Comparison of ENCODE assay signal across 36 cellular contexts in genomic region chr1:166111430-166111829, GRCh38. TPM values are rescaled to one million over a fixed set of nuclear protein-coding genes. Genes with fewer than 3 reads are reported as not detected.
"Had no signal": no experiment of that assay in that cellular context is flagged by ENCODE, and none has a peak within 500 bp of the region (broad histone marks: within the 10 kb centered on the region; RNA-seq: fewer than 3 reads in every experiment).

No MANE protein-coding gene starts in this region.

- H3K36me3 Mint-ChIP-seq: activated CD8-positive, alpha-beta memory T cell treated with anti-CD3 and anti-CD28 coated beads, Interleukin-2, amount 10 ng/mL, durations not matched to agents 7 days and 5 days; activated naive CD4-positive, alpha-beta T cell treated with anti-CD3 and anti-CD28 coated beads, Interleukin-2, amount 10 ng/mL, durations not matched to agents 7 days and 5 days; activated naive CD4-positive, alpha-beta T cell treated with anti-CD3 and anti-CD28 coated beads, Interleukin-2, amount 50 U/mL, for 24 hours; activated naive CD8-positive, alpha-beta T cell; activated naive CD8-positive, alpha-beta T cell treated with anti-CD3 and anti-CD28 coated beads, Interleukin-2, amount 10 ng/mL, durations not matched to agents 7 days and 5 days; brain had no signal

- H3K4me3 Mint-ChIP-seq: activated B cell treated with CpG ODN at 0.5 μM for 24 hours; activated CD4-positive, alpha-beta memory T cell treated with anti-CD3 and anti-CD28 coated beads, Interleukin-2, amount 10 ng/mL, durations not matched to agents 7 days and 5 days; activated CD4-positive, alpha-beta T cell treated with anti-CD3 and anti-CD28 coated beads, Interleukin-2, amount 10 ng/mL, durations not matched to agents 7 days and 5 days; activated CD8-positive, alpha-beta memory T cell treated with anti-CD3 and anti-CD28 coated beads, Interleukin-2, amount 10 ng/mL, durations not matched to agents 7 days and 5 days; activated CD8-positive, alpha-beta T cell treated with anti-CD3 and anti-CD28 coated beads, Interleukin-2, amount 10 ng/mL, durations not matched to agents 7 days and 5 days; activated naive CD4-positive, alpha-beta T cell treated with anti-CD3 and anti-CD28 coated beads, Interleukin-2, amount 10 ng/mL, durations not matched to agents 7 days and 5 days; activated naive CD4-positive, alpha-beta T cell treated with anti-CD3 and anti-CD28 coated beads, Interleukin-2, amount 50 U/mL, for 24 hours; activated naive CD8-positive, alpha-beta T cell; activated naive CD8-positive, alpha-beta T cell treated with anti-CD3 and anti-CD28 coated beads, Interleukin-2, amount 10 ng/mL, durations not matched to agents 7 days and 5 days; activated naive CD8-positive, alpha-beta T cell treated with anti-CD3 and anti-CD28 coated beads, Interleukin-2, amount 50 U/mL, for 24 hours; activated T-cell treated with anti-CD3 and anti-CD28 coated beads, Interleukin-2, amount 50 U/mL, for 24 hours; brain; central memory CD8-positive, alpha-beta T cell; T-helper 1 cell treated with Interleukin-12 subunit alpha and Interleukin-12 subunit beta and Interleukin-4 antibody, amounts not matched to agents 30 μg/mL and 1 μg/mL, for 36 hours; T-helper 2 cell treated with Interferon-gamma antibody and Interleukin-4, amounts not matched to agents 5 μg/mL and 100 μg/mL, for 36 hours had no signal

- H3K4me3 ChIP-seq: ascending aorta, cardiac muscle cell had no signal

- H3K9me3 ChIP-seq: ascending aorta had no signal

- ATAC-seq: activated CD8-positive, alpha-beta memory T cell treated with anti-CD3 and anti-CD28 coated beads, Interleukin-2, amount 10 ng/mL, durations not matched to agents 7 days and 5 days; activated CD8-positive, alpha-beta T cell treated with anti-CD3 and anti-CD28 coated beads, Interleukin-2, amount 10 ng/mL, durations not matched to agents 7 days and 5 days; activated naive CD8-positive, alpha-beta T cell treated with anti-CD3 and anti-CD28 coated beads, Interleukin-2, amount 50 U/mL, for 24 hours had no signal

- FAIRE-seq: bronchial epithelial cell, TTC549 had no signal

- H3K9me3 Mint-ChIP-seq: activated B cell treated with CpG ODN at 0.5 μM for 24 hours; activated CD4-positive, alpha-beta memory T cell treated with anti-CD3 and anti-CD28 coated beads, Interleukin-2, amount 10 ng/mL, durations not matched to agents 7 days and 5 days; activated CD4-positive, alpha-beta T cell treated with anti-CD3 and anti-CD28 coated beads, Interleukin-2, amount 10 ng/mL, durations not matched to agents 7 days and 5 days; activated naive CD4-positive, alpha-beta T cell treated with anti-CD3 and anti-CD28 coated beads, Interleukin-2, amount 10 ng/mL, durations not matched to agents 7 days and 5 days; activated naive CD4-positive, alpha-beta T cell treated with anti-CD3 and anti-CD28 coated beads, Interleukin-2, amount 50 U/mL, for 24 hours; activated naive CD8-positive, alpha-beta T cell treated with anti-CD3 and anti-CD28 coated beads, Interleukin-2, amount 10 ng/mL, durations not matched to agents 7 days and 5 days; activated naive CD8-positive, alpha-beta T cell treated with anti-CD3 and anti-CD28 coated beads, Interleukin-2, amount 50 U/mL, for 24 hours; activated T-cell treated with anti-CD3 and anti-CD28 coated beads, Interleukin-2, amount 50 U/mL, for 24 hours; activated T-helper 2 cell treated with anti-CD3 and anti-CD28 coated beads, Interferon-gamma antibody, Interleukin-2, Interleukin-4, amounts not matched to agents 10 μg/mL and 5 μg/mL and 100 μg/mL, durations not matched to agents 14 hours and 24 hours and 36 hours; T-helper 1 cell treated with Interleukin-12 subunit alpha and Interleukin-12 subunit beta and Interleukin-4 antibody, amounts not matched to agents 30 μg/mL and 1 μg/mL, for 36 hours; T-helper 2 cell treated with Interferon-gamma antibody and Interleukin-4, amounts not matched to agents 5 μg/mL and 100 μg/mL, for 36 hours had no signal

- H3K27me3 ChIP-seq: ascending aorta, cardiac muscle cell had no signal

- H3K27ac ChIP-seq: ascending aorta, cardiac muscle cell, VCaP had no signal

- H3K27ac Mint-ChIP-seq: activated B cell treated with CpG ODN at 0.5 μM for 24 hours; activated CD4-positive, alpha-beta memory T cell treated with anti-CD3 and anti-CD28 coated beads, Interleukin-2, amount 10 ng/mL, durations not matched to agents 7 days and 5 days; activated CD4-positive, alpha-beta T cell treated with anti-CD3 and anti-CD28 coated beads, Interleukin-2, amount 10 ng/mL, durations not matched to agents 7 days and 5 days; activated CD8-positive, alpha-beta memory T cell treated with anti-CD3 and anti-CD28 coated beads, Interleukin-2, amount 10 ng/mL, durations not matched to agents 7 days and 5 days; activated CD8-positive, alpha-beta T cell treated with anti-CD3 and anti-CD28 coated beads, Interleukin-2, amount 10 ng/mL, durations not matched to agents 7 days and 5 days; activated naive CD4-positive, alpha-beta T cell treated with anti-CD3 and anti-CD28 coated beads, Interleukin-2, amount 10 ng/mL, durations not matched to agents 7 days and 5 days; activated naive CD4-positive, alpha-beta T cell treated with anti-CD3 and anti-CD28 coated beads, Interleukin-2, amount 50 U/mL, for 24 hours; activated naive CD8-positive, alpha-beta T cell; activated naive CD8-positive, alpha-beta T cell treated with anti-CD3 and anti-CD28 coated beads, Interleukin-2, amount 10 ng/mL, durations not matched to agents 7 days and 5 days; activated naive CD8-positive, alpha-beta T cell treated with anti-CD3 and anti-CD28 coated beads, Interleukin-2, amount 50 U/mL, for 24 hours; activated T-cell treated with anti-CD3 and anti-CD28 coated beads, Interleukin-2, amount 50 U/mL, for 24 hours; activated T-helper 2 cell treated with anti-CD3 and anti-CD28 coated beads, Interferon-gamma antibody, Interleukin-2, Interleukin-4, amounts not matched to agents 10 μg/mL and 5 μg/mL and 100 μg/mL, durations not matched to agents 14 hours and 24 hours and 36 hours; brain; T-helper 1 cell treated with Interleukin-12 subunit alpha and Interleukin-12 subunit beta and Interleukin-4 antibody, amounts not matched to agents 30 μg/mL and 1 μg/mL, for 36 hours; T-helper 2 cell treated with Interferon-gamma antibody and Interleukin-4, amounts not matched to agents 5 μg/mL and 100 μg/mL, for 36 hours had no signal

- H3K36me3 ChIP-seq: ascending aorta, cardiac muscle cell had no signal

- H3K4me1 ChIP-seq: ascending aorta had no signal

- DNase-seq: activated B cell treated with CpG ODN at 0.5 μM for 24 hours; activated CD4-positive, alpha-beta memory T cell treated with anti-CD3 and anti-CD28 coated beads, Interleukin-2, amount 10 ng/mL, durations not matched to agents 7 days and 5 days; activated CD4-positive, alpha-beta T cell treated with anti-CD3 and anti-CD28 coated beads for 48 hours; activated CD4-positive, alpha-beta T cell treated with anti-CD3 and anti-CD28 coated beads, Interleukin-2, amount 10 ng/mL, durations not matched to agents 7 days and 5 days; activated CD4-positive, alpha-beta T cell treated with anti-CD3 and anti-CD28 coated beads, Interleukin-2, amount 50 U/mL, for 48 hours; activated CD4-positive, CD25-positive, alpha-beta regulatory T cell treated with anti-CD3 and anti-CD28 coated beads, Interleukin-2, amount 50 U/mL, for 72 hours; activated CD8-positive, alpha-beta memory T cell treated with anti-CD3 and anti-CD28 coated beads for 24 hours; activated CD8-positive, alpha-beta memory T cell treated with anti-CD3 and anti-CD28 coated beads, Interleukin-2, amount 10 ng/mL, durations not matched to agents 7 days and 5 days; activated CD8-positive, alpha-beta memory T cell treated with anti-CD3 and anti-CD28 coated beads, Interleukin-2, amount 50 U/mL, for 48 hours; activated CD8-positive, alpha-beta T cell treated with anti-CD3 and anti-CD28 coated beads, Interleukin-2, amount 10 ng/mL, durations not matched to agents 7 days and 5 days; activated effector memory CD4-positive, alpha-beta T cell treated with Interleukin-2 at 50 U/mL for 16 hours; activated gamma-delta T cell; activated naive CD4-positive, alpha-beta T cell treated with anti-CD3 and anti-CD28 coated beads, Interleukin-2, amount 10 ng/mL, durations not matched to agents 7 days and 5 days; activated naive CD4-positive, alpha-beta T cell treated with Interleukin-2 at 50 U/mL for 16 hours; activated naive CD8-positive, alpha-beta T cell treated with anti-CD3 and anti-CD28 coated beads, Interleukin-2, amount 10 ng/mL, durations not matched to agents 7 days and 5 days; activated naive CD8-positive, alpha-beta T cell treated with anti-CD3 and anti-CD28 coated beads, Interleukin-2, amount 50 U/mL, for 24 hours; activated T-cell treated with anti-CD3 and anti-CD28 coated beads, Interleukin-2, amount 50 U/mL, for 24 hours; activated T-cell treated with anti-CD3 and anti-CD28 coated beads, Interleukin-2, amount 50 U/mL, for 48 hours; amygdala; anterior cingulate cortex; caudate nucleus; T-helper 1 cell; T-helper 2 cell; T-helper 9 cell had no signal

- H3K27me3 Mint-ChIP-seq: activated B cell treated with CpG ODN at 0.5 μM for 24 hours; activated CD4-positive, alpha-beta memory T cell treated with anti-CD3 and anti-CD28 coated beads, Interleukin-2, amount 10 ng/mL, durations not matched to agents 7 days and 5 days; activated CD4-positive, alpha-beta T cell treated with anti-CD3 and anti-CD28 coated beads, Interleukin-2, amount 10 ng/mL, durations not matched to agents 7 days and 5 days; activated CD8-positive, alpha-beta memory T cell treated with anti-CD3 and anti-CD28 coated beads, Interleukin-2, amount 10 ng/mL, durations not matched to agents 7 days and 5 days; activated naive CD4-positive, alpha-beta T cell treated with anti-CD3 and anti-CD28 coated beads, Interleukin-2, amount 10 ng/mL, durations not matched to agents 7 days and 5 days; activated naive CD4-positive, alpha-beta T cell treated with anti-CD3 and anti-CD28 coated beads, Interleukin-2, amount 50 U/mL, for 24 hours; activated naive CD8-positive, alpha-beta T cell; activated naive CD8-positive, alpha-beta T cell treated with anti-CD3 and anti-CD28 coated beads, Interleukin-2, amount 50 U/mL, for 24 hours; activated T-cell treated with anti-CD3 and anti-CD28 coated beads, Interleukin-2, amount 50 U/mL, for 24 hours had no signal

- H3K4me1 Mint-ChIP-seq: activated B cell treated with CpG ODN at 0.5 μM for 24 hours; activated CD4-positive, alpha-beta memory T cell treated with anti-CD3 and anti-CD28 coated beads, Interleukin-2, amount 10 ng/mL, durations not matched to agents 7 days and 5 days; activated CD4-positive, alpha-beta T cell treated with anti-CD3 and anti-CD28 coated beads, Interleukin-2, amount 10 ng/mL, durations not matched to agents 7 days and 5 days; activated CD8-positive, alpha-beta memory T cell treated with anti-CD3 and anti-CD28 coated beads, Interleukin-2, amount 10 ng/mL, durations not matched to agents 7 days and 5 days; activated naive CD4-positive, alpha-beta T cell treated with anti-CD3 and anti-CD28 coated beads, Interleukin-2, amount 10 ng/mL, durations not matched to agents 7 days and 5 days; activated naive CD4-positive, alpha-beta T cell treated with anti-CD3 and anti-CD28 coated beads, Interleukin-2, amount 50 U/mL, for 24 hours; activated naive CD8-positive, alpha-beta T cell treated with anti-CD3 and anti-CD28 coated beads, Interleukin-2, amount 10 ng/mL, durations not matched to agents 7 days and 5 days; activated naive CD8-positive, alpha-beta T cell treated with anti-CD3 and anti-CD28 coated beads, Interleukin-2, amount 50 U/mL, for 24 hours; brain; central memory CD8-positive, alpha-beta T cell had no signal

RNA-seq across cellular contexts. Expression of gene FAM78B, which starts 55.4 kb away (rescaled TPM):
- total RNA-seq: activated naive CD8-positive, alpha-beta T cell treated with anti-CD3 and anti-CD28 coated beads, Interleukin-2, amount 10 ng/mL, durations not matched to agents 7 days and 5 days; ascending aorta had no signal
